17 cellular contexts compared by ENCODE assay signal in the genomic region with DNA sequence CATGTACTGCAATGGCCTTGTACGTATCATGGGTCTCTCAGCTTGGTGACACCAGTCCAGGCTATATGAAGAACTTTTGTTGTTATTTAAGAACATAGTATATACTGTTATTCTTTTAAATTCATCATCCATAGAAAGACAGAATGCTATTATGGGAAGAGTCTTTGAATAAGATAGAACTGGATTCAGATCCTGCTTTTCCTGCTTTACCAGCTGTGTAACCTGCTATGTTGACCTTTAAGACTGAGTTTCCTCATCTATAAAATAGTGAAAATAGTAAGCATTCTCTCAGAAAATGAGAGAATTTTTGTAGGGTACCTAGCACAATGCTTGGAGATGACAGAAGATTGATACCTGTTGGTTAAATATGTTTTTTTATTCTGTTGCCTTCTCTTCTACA.
DNase-seq lines count a peak whose midpoint lies in the region; TF ChIP-seq lines count a peak whose summit lies in the region.
"Had no signal": no experiment of that assay in that cellular context is flagged by ENCODE, and none has a peak within 500 bp of the region (broad histone marks: within the 10 kb centered on the region; RNA-seq: fewer than 3 reads in every experiment).

No MANE protein-coding gene starts in this region.

- H3K36me3 Mint-ChIP-seq in neural crest cell (ENCODE audit: low read depth) = no peaks in the 10 kb centered on the region
- peaks cover 2% of the 10 kb centered on the region for H3K36me3 Mint-ChIP-seq in osteocyte (ENCODE audit: unreplicated experiment)

- H3K4me3 ChIP-seq in epithelial cell of esophagus (ENCODE audit: low read length) (no peak overlapping the region), stomach (no peak overlapping the region)
- H3K4me3 ChIP-seq: A549, GM12878, GM23248, HAP-1 had no signal

- TF ChIP-seq CTCF in epithelial cell of esophagus (IDR thresholded peaks at IDR 0.05; ENCODE audit: insufficient read depth, low read depth, low read length, missing control alignments) (no peak), neural crest cell (conservative IDR thresholded peaks at IDR 0.05) (no peak), osteocyte (IDR thresholded peaks at IDR 0.05) (no peak), stomach (IDR thresholded peaks at IDR 0.05) (no peak)

- intact Hi-C loops in stomach (cut with DNase I; ENCODE audit: low total_unique reads) = no loop called here

- no peak for TF ChIP-seq EP300 in stomach (IDR thresholded peaks at IDR 0.05)

- H3K4me1 ChIP-seq in stomach = no peaks in the 10 kb centered on the region
- H3K4me1 ChIP-seq: A549, Caco-2, HAP-1 had no signal

- H3K36me3 ChIP-seq in stomach = no peaks in the 10 kb centered on the region
- H3K36me3 ChIP-seq: HAP-1 had no signal

- no peak for TF ChIP-seq POLR2A in stomach (IDR thresholded peaks at IDR 0.05)

- H3K9me3 Mint-ChIP-seq in neural crest cell = peaks cover 11% of the 10 kb centered on the region
- H3K9me3 Mint-ChIP-seq in osteocyte (ENCODE audit: unreplicated experiment) = peaks cover 5% of the 10 kb centered on the region

- DNase-seq in DMS53 (lab: John Stamatoyannopoulos, UW) (peak; percentile 29), DMS53 treated with DMSO at 0.1 percent for 48 hours (lab: John Stamatoyannopoulos, UW; ENCODE audit: unreplicated experiment) (no peak), epithelial cell of esophagus (ENCODE audit: low read depth) (peak; percentile 71), neural crest cell (ENCODE audit: low read depth, low spot score) (no peak), osteocyte (ENCODE audit: extremely low spot score, unreplicated experiment) (no peak), stomach (no peak), NCI-H69 (lab: John Stamatoyannopoulos, UW) (no peak), HuH-7 (ENCODE audit: low spot score) (no peak)
- DNase-seq: AML-193; Caco-2; CD4-positive, alpha-beta T cell; DMS79 treated with DMSO at 0.1 percent for 48 hours; GM23248 had no signal

- H3K27ac ChIP-seq in stomach = no peak overlapping the region
- H3K27ac ChIP-seq: 22Rv1, A549, GM23248 had no signal

- H3K27ac Mint-ChIP-seq in neural crest cell (ENCODE audit: unreplicated experiment) (peak overlapping the region; percentile 3), osteocyte (ENCODE audit: unreplicated experiment) (no peak overlapping the region)
- H3K27ac Mint-ChIP-seq: CD4-positive, alpha-beta T cell had no signal

- H3K4me1 Mint-ChIP-seq in neural crest cell = peaks cover 25% of the 10 kb centered on the region
- peaks cover 1% of the 10 kb centered on the region for H3K4me1 Mint-ChIP-seq in osteocyte (ENCODE audit: unreplicated experiment)

- no peaks in the 10 kb centered on the region for H3K9me3 ChIP-seq in stomach
- H3K9me3 ChIP-seq: A549, Caco-2, HAP-1 had no signal

- H3K27me3 ChIP-seq in stomach = no peaks in the 10 kb centered on the region

- H3K27me3 Mint-ChIP-seq in neural crest cell (ENCODE audit: low read depth) (no peaks in the 10 kb centered on the region), osteocyte (ENCODE audit: unreplicated experiment) (no peaks in the 10 kb centered on the region)
- H3K27me3 Mint-ChIP-seq: CD4-positive, alpha-beta T cell had no signal

- WGBS in stomach, 5 donors = 97 to 100% (median 100%) methylated on average over 1 of the region's 1 CpG

- H3K4me3 Mint-ChIP-seq in neural crest cell (no peak overlapping the region), osteocyte (ENCODE audit: unreplicated experiment) (no peak overlapping the region)
- H3K4me3 Mint-ChIP-seq: CD4-positive, alpha-beta T cell had no signal

Comparison
In these comparisons a context has a peak if more than half of its experiments do, and no peak if none do; other contexts are left out.
1. DNase-seq: peak in DMS53 (single experiment) and epithelial cell of esophagus (single experiment); none in DMS53 treated with DMSO at 0.1 percent for 48 hours (single experiment), neural crest cell (single experiment), osteocyte (single experiment), stomach (single experiment), NCI-H69 (single experiment) and HuH-7 (single experiment).